Comparison of ENCODE assay signal across 10 cellular contexts in the genomic region with DNA sequence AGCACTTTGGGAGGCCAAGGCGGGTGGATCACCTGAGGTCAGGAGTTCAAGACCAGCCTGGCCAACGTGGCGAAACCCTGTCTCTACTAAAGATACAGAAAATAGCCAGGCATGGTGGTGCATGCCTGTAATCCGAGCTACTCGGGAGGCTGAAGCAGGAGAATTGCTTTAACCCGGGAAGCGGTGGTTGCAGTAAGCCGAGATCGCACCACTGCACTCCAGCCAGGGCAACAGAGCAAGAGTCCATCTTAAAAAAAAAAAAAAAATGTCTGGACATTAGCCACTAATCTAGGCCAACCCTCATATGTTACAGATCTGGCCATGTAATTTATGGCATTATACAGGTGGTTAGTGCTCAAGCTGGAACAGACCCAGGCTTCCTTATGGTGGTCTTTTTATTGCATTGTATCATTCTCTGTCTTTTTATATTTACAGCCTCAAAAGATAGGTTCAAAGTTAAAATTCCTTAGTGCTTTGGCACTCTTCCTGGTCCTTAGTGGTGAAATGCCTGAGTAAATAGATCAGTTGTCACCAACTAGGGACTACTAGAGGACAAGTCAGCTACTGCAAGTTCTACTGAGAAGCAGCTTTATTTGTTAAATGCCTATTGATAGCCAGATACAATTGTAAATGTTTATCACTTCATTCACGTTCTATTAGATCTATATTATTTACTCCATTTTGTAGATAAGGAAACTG. TPM values are rescaled to one million over a fixed set of nuclear protein-coding genes. Genes with fewer than 3 reads are reported as not detected.
DNase-seq lines count a peak whose midpoint lies in the region; ATAC-seq and TF ChIP-seq lines count a peak whose summit lies in the region.
"Had no signal": no experiment of that assay in that cellular context is flagged by ENCODE, and none has a peak within 500 bp of the region (broad histone marks: within the 10 kb centered on the region; RNA-seq: fewer than 3 reads in every experiment).

No MANE protein-coding gene starts in this region.

- DNase-seq in activated CD8-positive, alpha-beta memory T cell treated with anti-CD3 and anti-CD28 coated beads, Interleukin-2, amount 10 ng/mL, durations not matched to agents 7 days and 5 days, result no peak
- no peak for DNase-seq in activated CD8-positive, alpha-beta memory T cell treated with anti-CD3 and anti-CD28 coated beads, Interleukin-2, amount 50 U/mL, for 48 hours
- DNase-seq in SK-MEL-5 (ENCODE audit: low read depth, low spot score) (peak; percentile 41), germinal center (ENCODE audit: low spot score) (peak; percentile 24), upper lobe of right lung (no peak), cortex of kidney (lab: John Stamatoyannopoulos, UW) (no peak)
- no peak for DNase-seq in activated CD4-positive, alpha-beta T cell treated with anti-CD3 and anti-CD28 coated beads, Interleukin-2, amount 10 ng/mL, durations not matched to agents 7 days and 5 days
- DNase-seq: effector CD8-positive, alpha-beta T cell; NCI-H2081 treated with DMSO at 0.1 percent for 48 hours had no signal

- H3K4me1 ChIP-seq in upper lobe of right lung, result peaks cover 17% of the 10 kb centered on the region

- POLR2A ChIA-PET in activated CD4-positive, alpha-beta T cell treated with anti-CD3 and anti-CD28 coated beads, Interleukin-2, amount 10 ng/mL, durations not matched to agents 7 days and 5 days (lab: Charles Lee), result no interaction called here

- H3K4me3 Mint-ChIP-seq in activated CD8-positive, alpha-beta memory T cell treated with anti-CD3 and anti-CD28 coated beads, Interleukin-2, amount 10 ng/mL, durations not matched to agents 7 days and 5 days, result no peak overlapping the region
- H3K4me3 Mint-ChIP-seq in activated CD4-positive, alpha-beta T cell treated with anti-CD3 and anti-CD28 coated beads, Interleukin-2, amount 10 ng/mL, durations not matched to agents 7 days and 5 days, result no peak overlapping the region

- no peaks in the 10 kb centered on the region for H3K9me3 ChIP-seq in upper lobe of right lung

- H3K27me3 Mint-ChIP-seq in activated CD8-positive, alpha-beta memory T cell treated with anti-CD3 and anti-CD28 coated beads, Interleukin-2, amount 10 ng/mL, durations not matched to agents 7 days and 5 days, result no peaks in the 10 kb centered on the region
- no peaks in the 10 kb centered on the region for H3K27me3 Mint-ChIP-seq in activated CD4-positive, alpha-beta T cell treated with anti-CD3 and anti-CD28 coated beads, Interleukin-2, amount 10 ng/mL, durations not matched to agents 7 days and 5 days

- no peak overlapping the region for H3K27ac ChIP-seq in upper lobe of right lung

- CTCF ChIA-PET in activated CD8-positive, alpha-beta memory T cell treated with anti-CD3 and anti-CD28 coated beads, Interleukin-2, amount 10 ng/mL, durations not matched to agents 7 days and 5 days (lab: Charles Lee), result interaction anchor here (0.7 to 1.6 kb wide), 7 partner anchors 9 to 109 kb away, joined by 3 to 6 read pairs (median 4); no protein-coding TSS in a partner anchor
- CTCF ChIA-PET in activated CD4-positive, alpha-beta T cell treated with anti-CD3 and anti-CD28 coated beads, Interleukin-2, amount 10 ng/mL, durations not matched to agents 7 days and 5 days (lab: Charles Lee), result interaction anchor here (1.1 kb wide), 2 partner anchors 9 to 43 kb away, joined by 3 read pairs; no protein-coding TSS in a partner anchor

- peak; percentile 42 for ATAC-seq in activated CD8-positive, alpha-beta memory T cell treated with anti-CD3 and anti-CD28 coated beads, Interleukin-2, amount 10 ng/mL, durations not matched to agents 7 days and 5 days
- peak; percentile 74 for ATAC-seq in upper lobe of right lung
- ATAC-seq in GM19395 (IDR thresholded peaks at IDR 0.05; ENCODE audit: unreplicated experiment), result no peak

- no peaks in the 10 kb centered on the region for H3K4me1 Mint-ChIP-seq in activated CD8-positive, alpha-beta memory T cell treated with anti-CD3 and anti-CD28 coated beads, Interleukin-2, amount 10 ng/mL, durations not matched to agents 7 days and 5 days
- H3K4me1 Mint-ChIP-seq in activated CD4-positive, alpha-beta T cell treated with anti-CD3 and anti-CD28 coated beads, Interleukin-2, amount 10 ng/mL, durations not matched to agents 7 days and 5 days, result no peaks in the 10 kb centered on the region

- intact Hi-C loops in upper lobe of right lung (cut with DNase I), result no loop called here

- H3K36me3 ChIP-seq in upper lobe of right lung, result no peaks in the 10 kb centered on the region

- no peak overlapping the region for H3K27ac Mint-ChIP-seq in activated CD8-positive, alpha-beta memory T cell treated with anti-CD3 and anti-CD28 coated beads, Interleukin-2, amount 10 ng/mL, durations not matched to agents 7 days and 5 days
- no peak overlapping the region for H3K27ac Mint-ChIP-seq in activated CD4-positive, alpha-beta T cell treated with anti-CD3 and anti-CD28 coated beads, Interleukin-2, amount 10 ng/mL, durations not matched to agents 7 days and 5 days

- no peak overlapping the region for H3K4me3 ChIP-seq in upper lobe of right lung

- in situ Hi-C loops in SK-MEL-5 (cut with HindIII; ENCODE audit: low pct_unique_long_range_greater_than_20kb, low sequenced_read_pairs), result no loop called here

- peaks cover 7% of the 10 kb centered on the region for H3K36me3 Mint-ChIP-seq in activated CD8-positive, alpha-beta memory T cell treated with anti-CD3 and anti-CD28 coated beads, Interleukin-2, amount 10 ng/mL, durations not matched to agents 7 days and 5 days
- peaks cover 3% of the 10 kb centered on the region for H3K36me3 Mint-ChIP-seq in activated CD4-positive, alpha-beta T cell treated with anti-CD3 and anti-CD28 coated beads, Interleukin-2, amount 10 ng/mL, durations not matched to agents 7 days and 5 days (ENCODE audit: low read depth)

- H3K27me3 ChIP-seq in upper lobe of right lung, result no peaks in the 10 kb centered on the region

- H3K9me3 Mint-ChIP-seq in activated CD8-positive, alpha-beta memory T cell treated with anti-CD3 and anti-CD28 coated beads, Interleukin-2, amount 10 ng/mL, durations not matched to agents 7 days and 5 days (ENCODE audit: low read depth), result no peaks in the 10 kb centered on the region
- no peaks in the 10 kb centered on the region for H3K9me3 Mint-ChIP-seq in activated CD4-positive, alpha-beta T cell treated with anti-CD3 and anti-CD28 coated beads, Interleukin-2, amount 10 ng/mL, durations not matched to agents 7 days and 5 days

- peak; percentile 42 for TF ChIP-seq CTCF in upper lobe of right lung (IDR thresholded peaks at IDR 0.05)

RNA-seq across cellular contexts. Expression of a gene that starts 16.0 kb away (rescaled TPM):
- total RNA-seq in activated CD8-positive, alpha-beta memory T cell treated with anti-CD3 and anti-CD28 coated beads, Interleukin-2, amount 10 ng/mL, durations not matched to agents 7 days and 5 days, result 10 to 100 TPM in 1 of 2 experiments, 1 to 10 TPM in 1; 9.6 to 20.8 TPM
- total RNA-seq in SK-MEL-5 (2014; rRNA removed; shearing (Covaris generic)), result 2.1 and 2.2 TPM in 2 replicates
- polyA plus RNA-seq in SK-MEL-5 (2015; cell fraction: cytosol; rRNA removed), result 1.5 and 2.4 TPM in 2 replicates
- 11.9 and 17.9 TPM in 2 replicates for polyA plus RNA-seq in SK-MEL-5 (2015; cell fraction: nucleus; rRNA removed)
- 15.4 TPM for total RNA-seq in upper lobe of right lung
- 10 to 100 TPM in 1 of 2 experiments, 1 to 10 TPM in 1; 8.8 to 11.6 TPM for total RNA-seq in activated CD4-positive, alpha-beta T cell treated with anti-CD3 and anti-CD28 coated beads, Interleukin-2, amount 10 ng/mL, durations not matched to agents 7 days and 5 days

RNA-seq across cellular contexts. Expression of a gene that starts 42.7 kb away (rescaled TPM):
- 10 to 100 TPM; 35.5 to 35.6 TPM for total RNA-seq in activated CD8-positive, alpha-beta memory T cell treated with anti-CD3 and anti-CD28 coated beads, Interleukin-2, amount 10 ng/mL, durations not matched to agents 7 days and 5 days
- total RNA-seq in SK-MEL-5 (2014; rRNA removed; shearing (Covaris generic)), result 36.2 and 42.0 TPM in 2 replicates
- polyA plus RNA-seq in SK-MEL-5 (2015; cell fraction: cytosol; rRNA removed), result 29.1 and 33.0 TPM in 2 replicates
- 8.8 and 17.1 TPM in 2 replicates for polyA plus RNA-seq in SK-MEL-5 (2015; cell fraction: nucleus; rRNA removed)
- total RNA-seq in upper lobe of right lung, result 17.1 TPM
- 10 to 100 TPM; 36.7 to 42.9 TPM for total RNA-seq in activated CD4-positive, alpha-beta T cell treated with anti-CD3 and anti-CD28 coated beads, Interleukin-2, amount 10 ng/mL, durations not matched to agents 7 days and 5 days

RNA-seq across cellular contexts. Expression of a gene that starts 42.8 kb away (rescaled TPM):
- total RNA-seq in activated CD8-positive, alpha-beta memory T cell treated with anti-CD3 and anti-CD28 coated beads, Interleukin-2, amount 10 ng/mL, durations not matched to agents 7 days and 5 days, result 10 to 100 TPM; 22.9 to 25.2 TPM
- 11.3 and 12.5 TPM in 2 replicates for total RNA-seq in SK-MEL-5 (2014; rRNA removed; shearing (Covaris generic))
- 15.8 and 16.8 TPM in 2 replicates for polyA plus RNA-seq in SK-MEL-5 (2015; cell fraction: cytosol; rRNA removed)
- polyA plus RNA-seq in SK-MEL-5 (2015; cell fraction: nucleus; rRNA removed), result 14.0 and 18.1 TPM in 2 replicates
- total RNA-seq in upper lobe of right lung, result 25.9 TPM
- 10 to 100 TPM; 19.1 to 20.3 TPM for total RNA-seq in activated CD4-positive, alpha-beta T cell treated with anti-CD3 and anti-CD28 coated beads, Interleukin-2, amount 10 ng/mL, durations not matched to agents 7 days and 5 days

Comparison
In these comparisons a context has a peak if more than half of its experiments do, and no peak if none do; other contexts are left out.
1. DNase-seq: peak in SK-MEL-5 (single experiment) and germinal center (single experiment); none in activated CD8-positive, alpha-beta memory T cell treated with anti-CD3 and anti-CD28 coated beads, Interleukin-2, amount 10 ng/mL, durations not matched to agents 7 days and 5 days (single experiment), activated CD8-positive, alpha-beta memory T cell treated with anti-CD3 and anti-CD28 coated beads, Interleukin-2, amount 50 U/mL, for 48 hours (single experiment), upper lobe of right lung (single experiment), cortex of kidney (single experiment) and activated CD4-positive, alpha-beta T cell treated with anti-CD3 and anti-CD28 coated beads, Interleukin-2, amount 10 ng/mL, durations not matched to agents 7 days and 5 days (single experiment).